ENCODE assay signal across 33 cellular contexts in genomic region chr10:22105270-22105669, GRCh38.
"Had no signal": no experiment of that assay in that cellular context is flagged by ENCODE, and none has a peak within 500 bp of the region (broad histone marks: within the 10 kb centered on the region; RNA-seq: fewer than 3 reads in every experiment).

No MANE protein-coding gene starts in this region.

- H3K4me3 ChIP-seq: MG63 had no signal

- H3K27me3 ChIP-seq: MG63 had no signal

- DNase-seq: Kasumi-1, MG63, MM.1S, MV-4-11, NCI-H1048, NCI-H1092, NCI-H1092 treated with DMSO at 0.1 percent for 48 hours, NCI-H1105, NCI-H1105 treated with DMSO at 0.1 percent for 48 hours, NCI-H1417, NCI-H1417 treated with DMSO at 0.1 percent for 48 hours, NCI-H1436, NCI-H1436 treated with DMSO at 0.1 percent for 48 hours, NCI-H146, NCI-H1694, NCI-H1694 treated with DMSO at 0.1 percent for 48 hours, NCI-H187, NCI-H187 treated with DMSO at 0.1 percent for 48 hours, NCI-H1930, NCI-H2029, NCI-H2029 treated with DMSO at 0.1 percent for 48 hours, NCI-H2081, NCI-H2081 treated with DMSO at 0.1 percent for 48 hours, NCI-H2107, NCI-H2171, NCI-H2171 treated with DMSO at 0.1 percent for 48 hours, NCI-H2227 treated with DMSO at 0.1 percent for 48 hours, NCI-H226, NCI-H345, NCI-H446, NCI-H446 treated with DMSO at 0.1 percent for 48 hours, NCI-H510A, NCI-H510A treated with DMSO at 0.1 percent for 48 hours had no signal

- H3K9me3 ChIP-seq: MG63 had no signal

- H3K36me3 ChIP-seq: MG63 had no signal
